Comparison of ENCODE assay signal across 18 cellular contexts in the genomic region with DNA sequence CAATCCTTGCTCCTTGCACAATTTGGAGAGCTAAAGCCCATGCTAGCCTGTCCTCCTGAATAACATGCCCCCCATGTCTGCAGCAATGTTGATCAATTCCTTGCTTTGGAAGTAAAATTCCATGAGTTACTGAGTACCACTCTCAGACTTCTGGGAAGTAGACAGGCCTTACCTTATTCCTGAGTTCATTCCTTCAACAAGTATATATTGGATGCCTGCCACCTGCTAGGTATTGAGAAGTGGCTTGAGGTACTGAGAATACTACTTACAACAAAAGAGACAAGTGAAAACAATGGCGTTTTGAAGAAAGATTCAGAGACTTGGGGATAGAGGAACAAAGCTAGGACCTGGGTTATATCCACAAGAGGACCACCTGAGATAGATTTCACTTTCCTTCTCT. TPM values are rescaled to one million over a fixed set of nuclear protein-coding genes. Genes with fewer than 3 reads are reported as not detected.
DNase-seq lines count a peak whose midpoint lies in the region; ATAC-seq and TF ChIP-seq lines count a peak whose summit lies in the region.
"Had no signal": no experiment of that assay in that cellular context is flagged by ENCODE, and none has a peak within 500 bp of the region (broad histone marks: within the 10 kb centered on the region; RNA-seq: fewer than 3 reads in every experiment).

No MANE protein-coding gene starts in this region.

- H3K27me3 ChIP-seq in BLaER1 treated with 17β-estradiol and CSF1 and Interleukin-3, amounts not matched to agents 10 nM and 100 nM, result no peaks in the 10 kb centered on the region
- H3K27me3 ChIP-seq in left lung, result peaks cover 0 to 6% of the 10 kb centered on the region in 2 donors
- no peaks in the 10 kb centered on the region for H3K27me3 ChIP-seq in upper lobe of right lung

- intact Hi-C loops in left lung (cut with DNase I), result no loop called here
- intact Hi-C loops in upper lobe of right lung (cut with DNase I), result no loop called here

- DNase-seq in left lung (no peak), upper lobe of right lung (no peak), COLO829 (ENCODE audit: low spot score) (no peak), hypothalamus (lab: John Stamatoyannopoulos, UW) (no peak)
- DNase-seq in activated CD4-positive, alpha-beta T cell treated with anti-CD3 and anti-CD28 coated beads for 48 hours, result no peak
- DNase-seq: 8988T; ACHN; BE2C; C1 segment of cervical spinal cord; Caco-2; Calu3; CD4-positive, alpha-beta memory T cell; CD4-positive, CD25-positive, alpha-beta regulatory T cell; CD8-positive, alpha-beta memory T cell; DMS79 treated with DMSO at 0.1 percent for 48 hours; GF-D8 had no signal

- no peaks in the 10 kb centered on the region for H4K20me1 ChIP-seq in BLaER1 treated with 17β-estradiol and CSF1 and Interleukin-3, amounts not matched to agents 10 nM and 100 nM

- H3K4me3 ChIP-seq in BLaER1 treated with 17β-estradiol and CSF1 and Interleukin-3, amounts not matched to agents 10 nM and 100 nM, result no peak overlapping the region
- no peak overlapping the region for H3K4me3 ChIP-seq in left lung
- H3K4me3 ChIP-seq in upper lobe of right lung, result no peak overlapping the region

- H3K36me3 ChIP-seq in BLaER1 treated with 17β-estradiol and CSF1 and Interleukin-3, amounts not matched to agents 10 nM and 100 nM, result no peaks in the 10 kb centered on the region
- H3K36me3 ChIP-seq in left lung (no peaks in the 10 kb centered on the region), upper lobe of right lung (no peaks in the 10 kb centered on the region)
- H3K36me3 ChIP-seq: BE2C had no signal

- H3K4me1 ChIP-seq in BLaER1 treated with 17β-estradiol and CSF1 and Interleukin-3, amounts not matched to agents 10 nM and 100 nM, result peaks cover 20 to 53% (median 46%) of the 10 kb centered on the region in 10 experiments
- peaks cover 0 to 6% of the 10 kb centered on the region in 2 donors for H3K4me1 ChIP-seq in left lung
- H3K4me1 ChIP-seq in upper lobe of right lung, result no peaks in the 10 kb centered on the region
- H3K4me1 ChIP-seq: BE2C had no signal

- H3K9me3 ChIP-seq in BLaER1 treated with 17β-estradiol and CSF1 and Interleukin-3, amounts not matched to agents 10 nM and 100 nM (replicated peaks in 1 of 11), result no peaks in the 10 kb centered on the region; a peak in 1 of 22 replicates
- no peaks in the 10 kb centered on the region for H3K9me3 ChIP-seq in left lung
- no peaks in the 10 kb centered on the region for H3K9me3 ChIP-seq in upper lobe of right lung
- H3K9me3 ChIP-seq: BE2C, Caco-2 had no signal

- ATAC-seq in left lung (peak; percentile 83), upper lobe of right lung (peak; percentile 58)

- H3K27ac ChIP-seq in BLaER1 treated with 17β-estradiol and CSF1 and Interleukin-3, amounts not matched to agents 10 nM and 100 nM, result no peak overlapping the region
- H3K27ac ChIP-seq in left lung, result no peak overlapping the region
- H3K27ac ChIP-seq in upper lobe of right lung, result no peak overlapping the region

- TF ChIP-seq CTCF in left lung (IDR thresholded peaks at IDR 0.05), result no peak
- no peak for TF ChIP-seq CTCF in upper lobe of right lung (IDR thresholded peaks at IDR 0.05)

- no peak overlapping the region for H3K9ac ChIP-seq in BLaER1 treated with 17β-estradiol and CSF1 and Interleukin-3, amounts not matched to agents 10 nM and 100 nM

- H3K4me2 ChIP-seq in BLaER1 treated with 17β-estradiol and CSF1 and Interleukin-3, amounts not matched to agents 10 nM and 100 nM, result peak overlapping the region in 7 of 11 experiments; percentile 57 to 78 (median 75); a peak in 13 of 22 replicates

RNA-seq across cellular contexts. Expression of a gene that starts 12.4 kb away (rescaled TPM):
- total RNA-seq in left lung (not detected), upper lobe of right lung (not detected)
- total RNA-seq: A673; Caco-2; Calu3; CD4-positive, alpha-beta memory T cell; CD4-positive, CD25-positive, alpha-beta regulatory T cell; CD8-positive, alpha-beta memory T cell had no signal

RNA-seq across cellular contexts. Expression of a gene that starts 20.2 kb away (rescaled TPM):
- not detected for total RNA-seq in left lung
- not detected for total RNA-seq in upper lobe of right lung
- total RNA-seq: A673; Caco-2; Calu3; CD4-positive, alpha-beta memory T cell; CD4-positive, CD25-positive, alpha-beta regulatory T cell; CD8-positive, alpha-beta memory T cell had no signal

RNA-seq across cellular contexts. Expression of a gene that starts 21.7 kb away (rescaled TPM):
- not detected for total RNA-seq in left lung
- total RNA-seq in upper lobe of right lung, result not detected
- total RNA-seq: A673; Caco-2; Calu3; CD4-positive, alpha-beta memory T cell; CD4-positive, CD25-positive, alpha-beta regulatory T cell; CD8-positive, alpha-beta memory T cell had no signal
